Comparison of ENCODE assay signal across 20 cellular contexts in the genomic region with DNA sequence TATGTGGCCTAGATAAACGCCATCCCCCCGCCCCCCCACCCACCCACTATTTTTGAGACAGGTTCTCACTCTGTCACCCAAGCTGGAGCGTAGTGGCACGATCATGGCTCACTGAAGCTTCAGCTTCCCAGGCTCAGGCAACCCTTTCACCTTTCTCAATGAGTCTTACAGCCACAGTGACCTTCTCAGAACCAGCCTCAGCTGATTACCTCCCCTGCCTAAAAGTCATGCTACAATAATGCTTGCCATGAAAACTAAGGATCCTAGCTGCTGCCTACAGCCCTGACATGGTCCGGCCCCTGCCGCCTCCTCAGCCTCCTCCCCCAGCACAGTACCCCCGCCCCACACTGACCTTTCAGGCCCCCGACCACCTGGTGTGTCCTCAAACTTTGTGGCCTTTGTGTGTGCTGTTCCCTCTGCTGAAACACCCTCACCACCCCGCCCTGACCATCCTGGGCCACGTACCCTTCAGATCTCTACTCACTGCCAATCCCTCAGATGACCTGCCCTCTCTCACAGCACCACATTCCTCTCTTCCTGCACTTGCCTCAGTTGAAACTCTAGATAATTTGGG.
DNase-seq lines count a peak whose midpoint lies in the region; TF ChIP-seq lines count a peak whose summit lies in the region.
"Had no signal": no experiment of that assay in that cellular context is flagged by ENCODE, and none has a peak within 500 bp of the region (broad histone marks: within the 10 kb centered on the region; RNA-seq: fewer than 3 reads in every experiment).

No MANE protein-coding gene starts in this region.

- no peaks in the 10 kb centered on the region for H3K4me1 Mint-ChIP-seq in activated naive CD4-positive, alpha-beta T cell treated with anti-CD3 and anti-CD28 coated beads, Interleukin-2, amount 50 U/mL, for 24 hours

- H3K4me3 Mint-ChIP-seq in activated naive CD4-positive, alpha-beta T cell treated with anti-CD3 and anti-CD28 coated beads, Interleukin-2, amount 50 U/mL, for 24 hours, result no peak overlapping the region
- H3K4me3 Mint-ChIP-seq: CD14-positive monocyte, GM23338 had no signal

- H3K36me3 ChIP-seq in neutrophil (peaks cover 75% of the 10 kb centered on the region), HAP-1 (replicated peaks) (no peaks in the 10 kb centered on the region)
- H3K36me3 ChIP-seq: SJCRH30 had no signal

- peaks cover 36 to 49% of the 10 kb centered on the region in 2 experiments for H3K4me1 ChIP-seq in neutrophil (ENCODE audit: control insufficient read depth in 1 of 2, insufficient read depth in 1 of 2, low read depth in 1 of 2, low read length in 1 of 2)
- peaks cover under 1% of the 10 kb centered on the region; the same call in 1 of the 2 replicates for H3K4me1 ChIP-seq in HAP-1
- H3K4me1 ChIP-seq: SJCRH30 had no signal

- TF ChIP-seq CTCF in neutrophil (IDR thresholded peaks at IDR 0.05), result no peak

- H3K27me3 Mint-ChIP-seq in activated naive CD4-positive, alpha-beta T cell treated with anti-CD3 and anti-CD28 coated beads, Interleukin-2, amount 50 U/mL, for 24 hours, result peaks cover 1% of the 10 kb centered on the region

- H3K27ac ChIP-seq in neutrophil, result peak overlapping the region; percentile 45
- H3K27ac ChIP-seq: 22Rv1, PC-9, RWPE1, SJCRH30 had no signal

- H3K4me3 ChIP-seq in neutrophil (ENCODE audit: low read depth in 1 of 2, low read length in 1 of 2), result no peak overlapping the region
- no peak overlapping the region for H3K4me3 ChIP-seq in HAP-1
- H3K4me3 ChIP-seq: GM23338, PC-9, SJCRH30 had no signal

- in situ Hi-C loops in HAP-1 (cut with MboI; ENCODE audit: low sequenced_read_pairs), result loop anchor here (5.0 kb wide), 1 partner anchor 56 kb away; no protein-coding TSS in a partner anchor

- H3K27ac Mint-ChIP-seq in activated naive CD4-positive, alpha-beta T cell treated with anti-CD3 and anti-CD28 coated beads, Interleukin-2, amount 50 U/mL, for 24 hours, result peak overlapping the region; percentile 33
- H3K27ac Mint-ChIP-seq: GM23338 had no signal

- no peaks in the 10 kb centered on the region for H3K9me3 Mint-ChIP-seq in activated naive CD4-positive, alpha-beta T cell treated with anti-CD3 and anti-CD28 coated beads, Interleukin-2, amount 50 U/mL, for 24 hours
- H3K9me3 Mint-ChIP-seq: CD14-positive monocyte, GM23338 had no signal

- H3K27me3 ChIP-seq in neutrophil (no peaks in the 10 kb centered on the region), HAP-1 (ENCODE audit: low read depth) (no peaks in the 10 kb centered on the region)
- H3K27me3 ChIP-seq: SJCRH30 had no signal

- H3K9me3 ChIP-seq in neutrophil (no peaks in the 10 kb centered on the region), HAP-1 (no peaks in the 10 kb centered on the region)
- H3K9me3 ChIP-seq: SJCRH30 had no signal

- no peaks in the 10 kb centered on the region for H3K36me3 Mint-ChIP-seq in activated naive CD4-positive, alpha-beta T cell treated with anti-CD3 and anti-CD28 coated beads, Interleukin-2, amount 50 U/mL, for 24 hours

- no peak for DNase-seq in activated naive CD4-positive, alpha-beta T cell treated with Interleukin-2 at 50 U/mL for 16 hours
- peak; percentile 40 for DNase-seq in hepatic stellate cell (ENCODE audit: low spot score)
- DNase-seq in NCI-H187 treated with DMSO at 0.1 percent for 48 hours (lab: John Stamatoyannopoulos, UW), result no peak
- DNase-seq in anterior cingulate cortex (lab: John Stamatoyannopoulos, UW), result no peak
- no peak for DNase-seq in HAP-1 (ENCODE audit: low spot score in 2 of 2)
- DNase-seq in NCI-H1694 (lab: John Stamatoyannopoulos, UW), result no peak
- DNase-seq: COR-L47, DMS 273 treated with DMSO at 0.1 percent for 48 hours, DND-41, KBM-7, MV-4-11, NCI-H526 treated with DMSO at 0.1 percent for 48 hours, PC-9, SJCRH30 had no signal
